8 cellular contexts compared by ENCODE assay signal in the genomic region with DNA sequence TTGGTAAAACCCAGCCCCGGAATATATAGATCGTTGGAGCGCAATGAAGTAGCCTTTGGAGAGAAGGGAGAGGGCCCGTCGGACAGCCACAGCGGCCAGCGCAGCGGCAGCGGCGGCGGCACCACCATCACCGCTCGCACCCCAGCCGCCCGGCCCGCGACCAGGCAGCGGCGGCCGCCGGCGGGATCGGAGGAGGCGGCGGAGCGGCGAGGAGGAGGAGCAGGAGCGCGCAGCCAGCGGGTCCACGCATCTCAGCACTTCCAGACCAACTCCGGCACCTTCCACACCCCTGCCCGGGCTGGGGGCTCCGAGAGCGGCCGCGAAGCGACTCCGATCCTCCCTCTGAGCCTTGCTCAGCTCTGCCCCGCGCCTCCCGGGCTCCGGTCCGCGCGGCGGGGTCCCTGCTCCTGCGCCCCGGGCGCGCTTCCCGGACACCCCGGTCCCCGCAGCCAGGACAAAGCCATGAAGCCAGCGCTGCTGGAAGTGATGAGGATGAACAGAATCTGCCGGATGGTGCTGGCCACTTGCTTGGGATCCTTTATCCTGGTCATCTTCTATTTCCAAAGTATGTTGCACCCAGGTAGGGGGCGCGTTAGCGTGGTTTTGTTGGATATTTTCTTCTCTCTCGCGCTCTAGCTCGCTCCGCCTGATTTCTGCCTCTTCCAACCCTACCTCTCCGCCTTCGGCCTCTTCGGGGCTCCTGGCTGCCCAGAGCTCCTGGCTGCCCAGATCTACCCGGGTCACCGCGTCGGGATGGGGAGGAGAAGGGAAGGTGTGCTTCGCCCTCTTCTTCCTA. TPM values are rescaled to one million over a fixed set of nuclear protein-coding genes. Genes with fewer than 3 reads are reported as not detected.
DNase-seq lines count a peak whose midpoint lies in the region; ATAC-seq and TF ChIP-seq lines count a peak whose summit lies in the region.

No MANE protein-coding gene starts in this region.

- H3K27ac Mint-ChIP-seq in H9 = peak overlapping the region in 1 of 3 experiments; percentile 59; a peak in 1 of 7 replicates

- H2BK20ac ChIP-seq in H9 (ENCODE audit: low read depth, low read length, poor library complexity, severe bottlenecking) = no peak overlapping the region

- H2BK5ac ChIP-seq in H9 (ENCODE audit: insufficient read length, low read length) = no peak overlapping the region

- no peak overlapping the region for H3K27ac ChIP-seq in H9 (ENCODE audit: insufficient read length, low read depth, low read length)
- H3K27ac ChIP-seq in SK-N-SH (ENCODE audit: low read depth in 2 of 2, low read length in 1 of 2) = peak overlapping the region; percentile 55 to 79
- H3K27ac ChIP-seq in angular gyrus (ENCODE audit: low read depth, low read length) = peak overlapping the region; percentile 69

- H3K4me1 ChIP-seq in H9 (ENCODE audit: insufficient read depth, low read length) (peaks cover 10% of the 10 kb centered on the region; the same call in 1 of the 2 replicates), Loucy (ENCODE audit: insufficient read depth, low read length, poor library complexity, severe bottlenecking) (peaks cover 37% of the 10 kb centered on the region), SK-N-SH (ENCODE audit: control insufficient read depth in 1 of 2, insufficient read depth in 2 of 2, low read depth in 1 of 2, low read length in 1 of 2) (peaks cover 5 to 15% of the 10 kb centered on the region in 2 experiments; a peak in 1 of 4 replicates)

- H3K79me2 ChIP-seq in H9 (ENCODE audit: insufficient read depth, low read length) (no peaks in the 10 kb centered on the region; the same call in 1 of the 2 replicates), Loucy (ENCODE audit: insufficient read depth, low read length) (peaks cover 75% of the 10 kb centered on the region), SK-N-SH (ENCODE audit: insufficient read depth) (peaks cover 38% of the 10 kb centered on the region)

- no peak overlapping the region for H4K5ac ChIP-seq in H9 (ENCODE audit: insufficient read length, low read depth, low read length)

- DNase-seq in GM10248 (ENCODE audit: extremely low spot score) (peak; percentile 62), H9 (peak; percentile 71), SK-N-SH (peak; percentile 81), left ventricle myocardium superior (peak; percentile 68), posterior cingulate gyrus (peak; percentile 27 to 93 (median 59)), GOT3 (lab: John Stamatoyannopoulos, UW) (no peak)

- H3K9me2 ChIP-seq in Loucy (replicated peaks; ENCODE audit: low read depth, low read length) = no peaks in the 10 kb centered on the region
- no peaks in the 10 kb centered on the region for H3K9me2 ChIP-seq in SK-N-SH

- no peak overlapping the region for H2BK15ac ChIP-seq in H9 (ENCODE audit: low read depth, low read length)

- H3K9ac ChIP-seq in H9 (ENCODE audit: extremely low read depth, insufficient read length, low read length) (peak overlapping the region; percentile 52), Loucy (ENCODE audit: low read depth, low read length, poor library complexity, severe bottlenecking) (peak overlapping the region; percentile 100), SK-N-SH (peak overlapping the region; percentile 73; the same call in 1 of the 2 replicates)

- TF ChIP-seq CTCF in GM10248 (IDR thresholded peaks at IDR 0.05; ENCODE audit: control extremely low read depth, extremely low read depth, low read depth, missing control alignments) (peak; percentile 52), H9 (conservative IDR thresholded peaks at IDR 0.05) (peak; percentile 54), Loucy (conservative IDR thresholded peaks at IDR 0.05; ENCODE audit: low read length) (peak; percentile 65), SK-N-SH (IDR thresholded peaks at IDR 0.05) (peak; percentile 62)

- peak overlapping the region; percentile 84 for H3K14ac ChIP-seq in H9 (ENCODE audit: insufficient read depth, low read length)

- peaks cover 25% of the 10 kb centered on the region for H3K23me2 ChIP-seq in H9 (ENCODE audit: insufficient read length, low read depth, low read length, poor library complexity, severe bottlenecking)

- peak; percentile 67 for ATAC-seq in left ventricle myocardium superior

- no peak overlapping the region for H2AK5ac ChIP-seq in H9 (ENCODE audit: insufficient read length, low read length)

- peaks cover 39 to 49% of the 10 kb centered on the region in 2 experiments for H3K4me1 Mint-ChIP-seq in H9

- H3K27me3 Mint-ChIP-seq in H9 (ENCODE audit: low read depth) = peaks cover 61% of the 10 kb centered on the region

- no peak overlapping the region for H3K4ac ChIP-seq in H9 (ENCODE audit: low read depth, low read length)

- CTCF ChIA-PET in GM10248 (lab: Yijun Ruan, JAX) (interaction anchor here (1.0 to 3.5 kb wide), 13 partner anchors 10 to 333 kb away, joined by 3 to 18 read pairs (median 4); no protein-coding TSS in a partner anchor), SK-N-SH (lab: Yijun Ruan, JAX) (interaction anchor here (0.6 to 4.3 kb wide), 19 partner anchors 10 to 624 kb away, joined by 3 to 26 read pairs (median 3); no protein-coding TSS in a partner anchor)

- intact Hi-C loops in left ventricle myocardium superior (cut with micrococcal nuclease) = no loop called here
- intact Hi-C loops in posterior cingulate gyrus (cut with DNase I) = no loop called here

- no peak overlapping the region for H2BK12ac ChIP-seq in H9 (ENCODE audit: insufficient read length, low read depth, low read length)

- H4K8ac ChIP-seq in H9 (replicated peaks; ENCODE audit: insufficient read length, low read depth, low read length) = no peak overlapping the region

- no peak overlapping the region for H3K23ac ChIP-seq in H9 (ENCODE audit: insufficient read length, low read depth, low read length)

- H3K4me2 ChIP-seq in H9 (ENCODE audit: insufficient read depth, insufficient read length, low read length) (peak overlapping the region; percentile 97), Loucy (ENCODE audit: low read depth, low read length, poor library complexity, severe bottlenecking) (peak overlapping the region; percentile 98), SK-N-SH (peak overlapping the region; percentile 93)

- H2BK120ac ChIP-seq in H9 (ENCODE audit: low read depth, low read length, poor library complexity, severe bottlenecking) = no peak overlapping the region

- H3K4me3 ChIP-seq in Loucy (ENCODE audit: low read length, poor library complexity, severe bottlenecking) (peak overlapping the region; percentile 97), SK-N-SH (ENCODE audit: low read depth in 2 of 2, low read length in 1 of 2) (peak overlapping the region; percentile 92 to 100)

- no CpG with 5 or more reads among the region's 71 CpGs for WGBS in H9 (ENCODE audit: extremely low coverage, insufficient read length, low lambda C conversion rate)
- under 1% methylated on average over 35 of the region's 71 CpGs for WGBS in SK-N-SH (ENCODE audit: low lambda C conversion rate)

- peaks cover 5% of the 10 kb centered on the region for H4K20me1 ChIP-seq in H9 (ENCODE audit: control insufficient read depth, insufficient read depth, insufficient read length)
- peaks cover 56% of the 10 kb centered on the region for H4K20me1 ChIP-seq in Loucy (ENCODE audit: insufficient read depth, low read length, poor library complexity, severe bottlenecking)
- H4K20me1 ChIP-seq in SK-N-SH (ENCODE audit: insufficient read depth) = no peaks in the 10 kb centered on the region

- no peak overlapping the region for H3T11ph ChIP-seq in H9 (ENCODE audit: low read length)

- TF ChIP-seq RAD21 in SK-N-SH (IDR thresholded peaks at IDR 0.05; ENCODE audit: low read length) = peak; percentile 61

- no peaks in the 10 kb centered on the region for H3F3A ChIP-seq in Loucy (ENCODE audit: low read depth)
- peaks cover 2% of the 10 kb centered on the region for H3F3A ChIP-seq in SK-N-SH (replicated peaks; ENCODE audit: insufficient read depth)

- H3K36me3 Mint-ChIP-seq in H9 (ENCODE audit: insufficient read depth in 1 of 3, low read depth in 3 of 3) = peaks cover 0 to 2% (median 0%) of the 10 kb centered on the region in 3 experiments; a peak in 2 of 7 replicates

- H3K9me3 Mint-ChIP-seq in H9 = no peaks in the 10 kb centered on the region

- TF ChIP-seq EP300 in SK-N-SH (IDR thresholded peaks at IDR 0.05; ENCODE audit: borderline replicate concordance in 1 of 2, low read depth in 1 of 2, low read length in 1 of 2) = no peak; a peak in 1 of 4 replicates

- no peak overlapping the region for H4K91ac ChIP-seq in H9 (ENCODE audit: insufficient read length, low read depth, low read length)

- POLR2A ChIA-PET in GM10248 (lab: Yijun Ruan, JAX) (no interaction called here), SK-N-SH (lab: Yijun Ruan, JAX) (interaction anchor here (1.3 to 1.7 kb wide), 3 partner anchors 21 to 154 kb away, joined by 3 to 6 read pairs (median 4); no protein-coding TSS in a partner anchor)

- H3K9me3 ChIP-seq in H9 (ENCODE audit: control insufficient read depth, low read depth, low read length) (no peaks in the 10 kb centered on the region), Loucy (ENCODE audit: insufficient read depth, low read depth, low read length) (no peaks in the 10 kb centered on the region), SK-N-SH (no peaks in the 10 kb centered on the region)

- H3K36me3 ChIP-seq in Loucy (ENCODE audit: insufficient read depth, low read length) (peaks cover 15% of the 10 kb centered on the region; the same call in 1 of the 2 replicates), SK-N-SH (replicated peaks in 1 of 2; ENCODE audit: control insufficient read depth in 1 of 2, insufficient read depth in 2 of 2, low read length in 1 of 2) (no peaks in the 10 kb centered on the region)

- no peaks in the 10 kb centered on the region for H3K79me1 ChIP-seq in H9 (ENCODE audit: insufficient read depth, low read depth, low read length, poor library complexity, severe bottlenecking)

- H2AFZ ChIP-seq in H9 (ENCODE audit: low read length) = no peak overlapping the region
- H2AFZ ChIP-seq in Loucy (ENCODE audit: low read length) = no peak overlapping the region
- peak overlapping the region; percentile 99 for H2AFZ ChIP-seq in SK-N-SH (ENCODE audit: low read depth)

- H3K18ac ChIP-seq in H9 (ENCODE audit: insufficient read length, low read depth, low read length) = peak overlapping the region; percentile 75

- H3K4me3 Mint-ChIP-seq in H9 = peak overlapping the region; percentile 90 to 99

- H3K56ac ChIP-seq in H9 (ENCODE audit: insufficient read length, low read depth, low read length) = no peak overlapping the region

- peaks cover 10% of the 10 kb centered on the region; the same call in 1 of the 2 replicates for H3K27me3 ChIP-seq in H9 (ENCODE audit: insufficient read depth, low read length)
- H3K27me3 ChIP-seq in Loucy (ENCODE audit: insufficient read depth, low read length, poor library complexity, severe bottlenecking) = peaks cover 16% of the 10 kb centered on the region
- H3K27me3 ChIP-seq in SK-N-SH (ENCODE audit: insufficient read depth) = no peaks in the 10 kb centered on the region

TF ChIP-seq in SK-N-SH, 30 proteins besides CTCF, POLR2A, EP300 and RAD21 (continues in another document):
- TF ChIP-seq CHD2 (IDR thresholded peaks at IDR 0.05; ENCODE audit: low read length, partially characterized antibody) (peak; percentile 4), NRF1 (IDR thresholded peaks at IDR 0.05; ENCODE audit: low read depth, low read length) (no peak), YY1 (IDR thresholded peaks at IDR 0.05; ENCODE audit: low read depth) (no peak)

RNA-seq across cellular contexts. Expression of a gene that starts 0.4 kb away (rescaled TPM):
- total RNA-seq in H9 (2021) (6.7 and 7.9 TPM in 2 replicates), left ventricle myocardium superior (3.4 TPM)
- 12.7 and 18.6 TPM in 2 replicates for polyA plus RNA-seq in SK-N-SH (2012; rRNA removed)
- 7.7 and 8.4 TPM in 2 replicates for polyA plus RNA-seq in SK-N-SH (2012; cell fraction: cytosol; rRNA removed)
- 14.7 and 29.8 TPM in 2 replicates for polyA plus RNA-seq in SK-N-SH (2012; cell fraction: nucleus; rRNA removed)
